Comparison of ENCODE assay signal across 12 cellular contexts in genomic region chr4:8736083-8736825, GRCh38.
DNase-seq lines count a peak whose midpoint lies in the region; TF ChIP-seq lines count a peak whose summit lies in the region.
"Had no signal": no experiment of that assay in that cellular context is flagged by ENCODE, and none has a peak within 500 bp of the region (broad histone marks: within the 10 kb centered on the region; RNA-seq: fewer than 3 reads in every experiment).

No MANE protein-coding gene starts in this region.

- H2BK15ac ChIP-seq in mesendoderm (replicated peaks; ENCODE audit: low read depth): no peak overlapping the region

- H3K27ac Mint-ChIP-seq in neural progenitor cell: no peak overlapping the region
- H3K27ac Mint-ChIP-seq: CD8-positive, alpha-beta memory T cell had no signal

- H3K4me1 ChIP-seq in A673 (ENCODE audit: insufficient read depth, low read length, poor library complexity, severe bottlenecking) (no peaks in the 10 kb centered on the region), neural progenitor cell (peaks cover 22% of the 10 kb centered on the region), mesendoderm (ENCODE audit: control insufficient read depth, low read depth, low read length) (no peaks in the 10 kb centered on the region)

- H3K18ac ChIP-seq in mesendoderm (ENCODE audit: low read length): no peak overlapping the region

- H4K8ac ChIP-seq in mesendoderm (ENCODE audit: low read depth, low read length): no peak overlapping the region

- no peak overlapping the region for H3K4ac ChIP-seq in mesendoderm (ENCODE audit: low read depth, low read length)

- POLR2A ChIA-PET in A673 (lab: Charles Lee; ENCODE audit: low non-redundant PET): no interaction called here

- H3K4me1 Mint-ChIP-seq in neural progenitor cell: peaks cover 6% of the 10 kb centered on the region
- H3K4me1 Mint-ChIP-seq: CD8-positive, alpha-beta memory T cell had no signal

- peaks cover 5% of the 10 kb centered on the region for H3K27me3 Mint-ChIP-seq in neural progenitor cell (ENCODE audit: insufficient read depth, low read depth)

- H3K56ac ChIP-seq in mesendoderm (ENCODE audit: low read length): no peak overlapping the region

- H3F3A ChIP-seq in neural progenitor cell (ENCODE audit: low read depth): peaks cover 8% of the 10 kb centered on the region

- CTCF ChIA-PET in A673 (lab: Charles Lee): interaction anchor here (0.6 kb wide), 1 partner anchor 87 kb away, joined by 3 read pairs; no protein-coding TSS in a partner anchor

- H2AK5ac ChIP-seq in mesendoderm (ENCODE audit: low read length): no peak overlapping the region

- H4K5ac ChIP-seq in mesendoderm (ENCODE audit: low read length): no peak overlapping the region

- no peaks in the 10 kb centered on the region for H4K20me1 ChIP-seq in neural progenitor cell (ENCODE audit: low read depth)

- peaks cover 14% of the 10 kb centered on the region for H3K9me3 Mint-ChIP-seq in neural progenitor cell

- H3K4me3 Mint-ChIP-seq in neural progenitor cell: peak overlapping the region; percentile 54
- H3K4me3 Mint-ChIP-seq: CD8-positive, alpha-beta memory T cell had no signal

- no TSS peak for BruUV-seq in A673 (replicated peaks; lab: Mats Ljungman, UMichigan)

- no peak overlapping the region for H3K9ac ChIP-seq in neural progenitor cell
- no peak overlapping the region for H3K9ac ChIP-seq in mesendoderm (ENCODE audit: low read length)

- no peak overlapping the region for H2AFZ ChIP-seq in neural progenitor cell (replicated peaks)

- DNase-seq in A673 (ENCODE audit: low spot score): peak; percentile 22
- peak; percentile 1 for DNase-seq in GM03348 (ENCODE audit: low spot score)
- DNase-seq in NCI-H526 (lab: John Stamatoyannopoulos, UW): peak; percentile 26 to 69
- no peak for DNase-seq in neural progenitor cell (ENCODE audit: low spot score)
- no peak for DNase-seq in mesendoderm
- no peak for DNase-seq in NCI-H1436 (lab: John Stamatoyannopoulos, UW)
- DNase-seq in putamen (ENCODE audit: low spot score): no peak
- DNase-seq: ACHN; CD8-positive, alpha-beta memory T cell; NCI-H2107; NCI-H774; SIG-M5 had no signal

- no peaks in the 10 kb centered on the region for H3K79me1 ChIP-seq in mesendoderm (ENCODE audit: low read length)

- no peak overlapping the region for H2BK120ac ChIP-seq in mesendoderm (ENCODE audit: low read depth, low read length)

- H3K36me3 ChIP-seq in A673 (ENCODE audit: insufficient read depth, low read length, poor library complexity, severe bottlenecking) (no peaks in the 10 kb centered on the region), neural progenitor cell (no peaks in the 10 kb centered on the region), mesendoderm (ENCODE audit: control insufficient read depth, insufficient read depth, low read length) (no peaks in the 10 kb centered on the region)

- WGBS in mesendoderm (ENCODE audit: extremely low coverage, insufficient coverage, low lambda C conversion rate): no CpG with 5 or more reads among the region's 19 CpGs

- intact Hi-C loops in A673 (cut with micrococcal nuclease; ENCODE audit: unreplicated experiment): no loop called here

- H3K9me3 ChIP-seq in A673 (ENCODE audit: low read depth, low read length, poor library complexity, severe bottlenecking): no peaks in the 10 kb centered on the region
- no peaks in the 10 kb centered on the region for H3K9me3 ChIP-seq in neural progenitor cell (ENCODE audit: low read depth)

- H3K4me3 ChIP-seq in A673 (ENCODE audit: low read depth, low read length, poor library complexity, severe bottlenecking) (no peak overlapping the region), neural progenitor cell (no peak overlapping the region), mesendoderm (ENCODE audit: low read length) (no peak overlapping the region)

- TF ChIP-seq CTCF in A673 (conservative IDR thresholded peaks at IDR 0.05; ENCODE audit: low read depth, low read length) (no peak), neural progenitor cell (IDR thresholded peaks at IDR 0.05) (no peak)

- no peak overlapping the region for H3K27ac ChIP-seq in A673 (ENCODE audit: low read depth, low read length, poor library complexity, severe bottlenecking)
- no peak overlapping the region for H3K27ac ChIP-seq in neural progenitor cell
- H3K27ac ChIP-seq in mesendoderm (ENCODE audit: low read depth, low read length): no peak overlapping the region

- no peaks in the 10 kb centered on the region for H3K36me3 Mint-ChIP-seq in neural progenitor cell
- H3K36me3 Mint-ChIP-seq: CD8-positive, alpha-beta memory T cell had no signal

- H3K27me3 ChIP-seq in A673 (replicated peaks; ENCODE audit: insufficient read depth, low read depth, low read length, poor library complexity) (no peaks in the 10 kb centered on the region), neural progenitor cell (no peaks in the 10 kb centered on the region), mesendoderm (ENCODE audit: insufficient read depth, low read length, poor library complexity) (no peaks in the 10 kb centered on the region)

- H3K23ac ChIP-seq in mesendoderm (ENCODE audit: low read length): no peak overlapping the region

- no peak overlapping the region for H2BK5ac ChIP-seq in mesendoderm (ENCODE audit: low read length)

- H3K4me2 ChIP-seq in neural progenitor cell: no peak overlapping the region
- no peak overlapping the region for H3K4me2 ChIP-seq in mesendoderm (ENCODE audit: low read length)

- no peaks in the 10 kb centered on the region for H3K79me2 ChIP-seq in neural progenitor cell (ENCODE audit: low read depth)
- no peaks in the 10 kb centered on the region for H3K79me2 ChIP-seq in mesendoderm (ENCODE audit: control insufficient read depth, insufficient read depth, low read length)

Comparison
In these comparisons a context has a peak if more than half of its experiments do, and no peak if none do; other contexts are left out.
1. DNase-seq: peak in A673 (single experiment), GM03348 (single experiment) and NCI-H526 (2 of 2); none in neural progenitor cell (single experiment), mesendoderm (single experiment), NCI-H1436 (single experiment) and putamen (single experiment).